ENCODE assay signal across 20 cellular contexts in genomic region chr9:133842721-133843227, GRCh38.
A peak's percentile ranks its signal among the peaks of the same experiment; 100 is the strongest.
DNase-seq lines count a peak whose midpoint lies in the region; ATAC-seq and TF ChIP-seq lines count a peak whose summit lies in the region.
"Had no signal": no experiment of that assay in that cellular context is flagged by ENCODE, and none has a peak within 500 bp of the region (broad histone marks: within the 10 kb centered on the region; RNA-seq: fewer than 3 reads in every experiment).

No MANE protein-coding gene starts in this region.

- DNase-seq in left ventricle myocardium superior (peak; percentile 23), left ventricle myocardium inferior (no peak), NCI-H2171 treated with DMSO at 0.1 percent for 48 hours (lab: John Stamatoyannopoulos, UW) (peak; percentile 97), type B pancreatic cell (ENCODE audit: extremely low spot score, unreplicated experiment) (no peak), epidermal melanocyte (ENCODE audit: insufficient read length, low spot score) (no peak), occipital lobe (lab: John Stamatoyannopoulos, UW) (no peak), middle frontal gyrus (ENCODE audit: extremely low spot score, low spot score) (no peak)
- DNase-seq: activated CD4-positive, alpha-beta T cell treated with anti-CD3 and anti-CD28 coated beads for 36 hours; activated naive CD4-positive, alpha-beta T cell; CD4-positive, CD25-positive, alpha-beta regulatory T cell; EL; foreskin keratinocyte; KBM-7; naive thymus-derived CD8-positive, alpha-beta T cell; stimulated activated CD4-positive, alpha-beta T cell treated with anti-CD3 and anti-CD28 coated beads, Interleukin-12 subunit alpha, Interleukin-12 subunit beta, amount 100 ng/mL, for 4 hours; uterus had no signal

- peaks cover 48% of the 10 kb centered on the region for H3K4me1 ChIP-seq in left ventricle myocardium inferior
- H3K4me1 ChIP-seq: ascending aorta, uterus had no signal

- H3K36me3 Mint-ChIP-seq in dendritic cell treated with granulocyte-macrophage colony-stimulating factor and Interleukin-4, amounts not matched to agents 40 ng/mL and 50 ng/mL, for 4 days (ENCODE audit: low read depth): peaks cover 3% of the 10 kb centered on the region
- H3K36me3 Mint-ChIP-seq in type B pancreatic cell: no peaks in the 10 kb centered on the region
- H3K36me3 Mint-ChIP-seq: CD4-positive, CD25-positive, alpha-beta regulatory T cell had no signal

- H3K27me3 Mint-ChIP-seq in dendritic cell treated with granulocyte-macrophage colony-stimulating factor and Interleukin-4, amounts not matched to agents 40 ng/mL and 50 ng/mL, for 4 days: no peaks in the 10 kb centered on the region
- H3K27me3 Mint-ChIP-seq in type B pancreatic cell: no peaks in the 10 kb centered on the region
- H3K27me3 Mint-ChIP-seq: activated CD4-positive, alpha-beta T cell treated with anti-CD3 and anti-CD28 coated beads for 36 hours; CD4-positive, CD25-positive, alpha-beta regulatory T cell; stimulated activated naive CD8-positive, alpha-beta T cell treated with anti-CD3 and anti-CD28 coated beads, Interleukin-15, Interleukin-2, amounts not matched to agents 100 ng/mL and 50 ng/mL, for 24 hours had no signal

- TF ChIP-seq CTCF in left ventricle myocardium inferior (IDR thresholded peaks at IDR 0.05; ENCODE audit: borderline replicate concordance) (no peak), type B pancreatic cell (conservative IDR thresholded peaks at IDR 0.05) (no peak)

- H3K36me3 ChIP-seq in left ventricle myocardium inferior: no peaks in the 10 kb centered on the region
- H3K36me3 ChIP-seq: ascending aorta, uterus had no signal

- no peak overlapping the region for H3K4me3 Mint-ChIP-seq in dendritic cell treated with granulocyte-macrophage colony-stimulating factor and Interleukin-4, amounts not matched to agents 40 ng/mL and 50 ng/mL, for 4 days
- H3K4me3 Mint-ChIP-seq in type B pancreatic cell: peak overlapping the region; percentile 9
- H3K4me3 Mint-ChIP-seq: activated CD4-positive, alpha-beta T cell treated with anti-CD3 and anti-CD28 coated beads for 36 hours; CD4-positive, CD25-positive, alpha-beta regulatory T cell; naive thymus-derived CD8-positive, alpha-beta T cell; stimulated activated naive CD8-positive, alpha-beta T cell treated with anti-CD3 and anti-CD28 coated beads, Interleukin-15, Interleukin-2, amounts not matched to agents 100 ng/mL and 50 ng/mL, for 24 hours had no signal

- H3K27ac Mint-ChIP-seq in dendritic cell treated with granulocyte-macrophage colony-stimulating factor and Interleukin-4, amounts not matched to agents 40 ng/mL and 50 ng/mL, for 4 days: peak overlapping the region; percentile 88
- peak overlapping the region; percentile 34 for H3K27ac Mint-ChIP-seq in type B pancreatic cell
- H3K27ac Mint-ChIP-seq: activated CD4-positive, alpha-beta T cell treated with anti-CD3 and anti-CD28 coated beads for 36 hours; CD4-positive, CD25-positive, alpha-beta regulatory T cell; naive thymus-derived CD8-positive, alpha-beta T cell; stimulated activated naive CD8-positive, alpha-beta T cell treated with anti-CD3 and anti-CD28 coated beads, Interleukin-15, Interleukin-2, amounts not matched to agents 100 ng/mL and 50 ng/mL, for 24 hours had no signal

- ATAC-seq in left ventricle myocardium superior: no peak
- ATAC-seq: activated CD4-positive, alpha-beta T cell treated with anti-CD3 and anti-CD28 coated beads for 36 hours; foreskin keratinocyte; naive thymus-derived CD8-positive, alpha-beta T cell had no signal

- intact Hi-C loops in left ventricle myocardium superior (cut with micrococcal nuclease): no loop called here
- intact Hi-C loops in left ventricle myocardium inferior (cut with micrococcal nuclease): no loop called here
- intact Hi-C loops in dendritic cell treated with granulocyte-macrophage colony-stimulating factor and Interleukin-4, amounts not matched to agents 40 ng/mL and 50 ng/mL, for 4 days (cut with micrococcal nuclease): no loop called here

- no peaks in the 10 kb centered on the region for H3K9me3 Mint-ChIP-seq in dendritic cell treated with granulocyte-macrophage colony-stimulating factor and Interleukin-4, amounts not matched to agents 40 ng/mL and 50 ng/mL, for 4 days
- no peaks in the 10 kb centered on the region for H3K9me3 Mint-ChIP-seq in type B pancreatic cell
- H3K9me3 Mint-ChIP-seq: CD4-positive, CD25-positive, alpha-beta regulatory T cell; naive thymus-derived CD8-positive, alpha-beta T cell; stimulated activated naive CD8-positive, alpha-beta T cell treated with anti-CD3 and anti-CD28 coated beads, Interleukin-15, Interleukin-2, amounts not matched to agents 100 ng/mL and 50 ng/mL, for 24 hours had no signal

- H3K4me1 Mint-ChIP-seq in dendritic cell treated with granulocyte-macrophage colony-stimulating factor and Interleukin-4, amounts not matched to agents 40 ng/mL and 50 ng/mL, for 4 days (ENCODE audit: low read depth): peaks cover 72% of the 10 kb centered on the region
- peaks cover 46% of the 10 kb centered on the region for H3K4me1 Mint-ChIP-seq in type B pancreatic cell (ENCODE audit: unreplicated experiment)
- H3K4me1 Mint-ChIP-seq: activated CD4-positive, alpha-beta T cell treated with anti-CD3 and anti-CD28 coated beads for 36 hours had no signal

- H3K27ac ChIP-seq in left ventricle myocardium inferior (replicated peaks): no peak overlapping the region
- H3K27ac ChIP-seq: ascending aorta, foreskin keratinocyte, uterus had no signal

- H3K4me3 ChIP-seq in left ventricle myocardium inferior: no peak overlapping the region
- H3K4me3 ChIP-seq: ascending aorta, lung, uterus had no signal

- no peaks in the 10 kb centered on the region for H3K9me3 ChIP-seq in left ventricle myocardium inferior (replicated peaks)
- H3K9me3 ChIP-seq: ascending aorta, uterus had no signal

- H3K27me3 ChIP-seq in left ventricle myocardium inferior (ENCODE audit: low read depth): no peaks in the 10 kb centered on the region
- H3K27me3 ChIP-seq: ascending aorta, foreskin keratinocyte, uterus had no signal

Comparison
In these comparisons a context has a peak if more than half of its experiments do, and no peak if none do; other contexts are left out.
1. DNase-seq: peak in left ventricle myocardium superior (single experiment) and NCI-H2171 treated with DMSO at 0.1 percent for 48 hours (single experiment); none in left ventricle myocardium inferior (single experiment), type B pancreatic cell (single experiment), epidermal melanocyte (single experiment), occipital lobe (single experiment) and middle frontal gyrus (single experiment).